ENCODE assay signal across 1 cellular context in genomic region chr6:137761487-137761886, GRCh38.
TF ChIP-seq lines count a peak whose summit lies in the region.

No MANE protein-coding gene starts in this region.

TF ChIP-seq in H1, 55 proteins besides CTCF, POLR2A, EP300 and RAD21:
- TF ChIP-seq BRCA1 (IDR thresholded peaks at IDR 0.05; ENCODE audit: low read depth, low read length) (no peak), JUN (IDR thresholded peaks at IDR 0.05; ENCODE audit: low read depth, low read length) (no peak), USF2 (IDR thresholded peaks at IDR 0.05; ENCODE audit: low read length) (no peak), CBX8 (IDR thresholded peaks at IDR 0.05; ENCODE audit: borderline replicate concordance, low read depth, low read length) (no peak), JUND (IDR thresholded peaks at IDR 0.05; ENCODE audit: low read length) (no peak), MAX (IDR thresholded peaks at IDR 0.05) (no peak), SP2 (IDR thresholded peaks at IDR 0.05; ENCODE audit: low read length) (no peak), ZNF274 (IDR thresholded peaks at IDR 0.05; ENCODE audit: borderline replicate concordance, extremely low read depth, low read length) (no peak), EGR1 (IDR thresholded peaks at IDR 0.05; ENCODE audit: borderline replicate concordance, low read depth, low read length) (no peak), RFX5 (IDR thresholded peaks at IDR 0.05; ENCODE audit: borderline replicate concordance, low read depth, low read length) (no peak), TAF1 (IDR thresholded peaks at IDR 0.05; ENCODE audit: low read depth, low read length) (no peak), SUZ12 (IDR thresholded peaks at IDR 0.05; ENCODE audit: low read length) (no peak), TBP (IDR thresholded peaks at IDR 0.05; ENCODE audit: low read depth, low read length) (no peak), SRF (IDR thresholded peaks at IDR 0.05; ENCODE audit: low read depth, low read length) (no peak), SIRT6 (IDR thresholded peaks at IDR 0.05; ENCODE audit: low read length) (no peak), TEAD4 (IDR thresholded peaks at IDR 0.05; ENCODE audit: low read depth, low read length) (no peak), CEBPB (IDR thresholded peaks at IDR 0.05; ENCODE audit: low read depth, low read length) (no peak), CREB1 (IDR thresholded peaks at IDR 0.05) (no peak)
